ENCODE assay signal across 8 cellular contexts in genomic region chr10:100006241-100006886, GRCh38. TPM values are rescaled to one million over a fixed set of nuclear protein-coding genes. Genes with fewer than 3 reads are reported as not detected.
DNase-seq lines count a peak whose midpoint lies in the region; ATAC-seq and TF ChIP-seq lines count a peak whose summit lies in the region.

No MANE protein-coding gene starts in this region.

- H3K27ac Mint-ChIP-seq in CD4-positive, alpha-beta memory T cell: no peak overlapping the region

- H3K36me3 Mint-ChIP-seq in CD4-positive, alpha-beta memory T cell: peaks cover 0 to 2% of the 10 kb centered on the region in 2 donors

- H3K27ac ChIP-seq in brain microvascular endothelial cell (peak overlapping the region; percentile 79), muscle layer of colon (ENCODE audit: low read depth, low read length) (peak overlapping the region; percentile 41)
- H3K27ac ChIP-seq in CD4-positive, alpha-beta memory T cell (ENCODE audit: low read depth, low read length): no peak overlapping the region

- H3K4me3 ChIP-seq in brain microvascular endothelial cell (ENCODE audit: low read depth, low read length) (peak overlapping the region; percentile 38), muscle layer of colon (ENCODE audit: low read depth in 1 of 2, low read length in 2 of 2) (no peak overlapping the region)
- no peak overlapping the region for H3K4me3 ChIP-seq in CD4-positive, alpha-beta memory T cell (ENCODE audit: low read length in 2 of 2)

- H3K4me1 Mint-ChIP-seq in CD4-positive, alpha-beta memory T cell: peaks cover 17 to 43% (median 25%) of the 10 kb centered on the region in 4 donors

- no peaks in the 10 kb centered on the region for H3K9me3 Mint-ChIP-seq in CD4-positive, alpha-beta memory T cell

- no peak for TF ChIP-seq CTCF in brain microvascular endothelial cell (IDR thresholded peaks at IDR 0.05; ENCODE audit: low read depth, low read length, missing control alignments)

- H3K27me3 ChIP-seq in brain microvascular endothelial cell (replicated peaks) (no peaks in the 10 kb centered on the region), muscle layer of colon (ENCODE audit: control insufficient read depth in 1 of 2, insufficient read depth in 2 of 2, low read length in 2 of 2) (no peaks in the 10 kb centered on the region)
- no peaks in the 10 kb centered on the region for H3K27me3 ChIP-seq in CD4-positive, alpha-beta memory T cell (ENCODE audit: insufficient read depth, low read length)

- POLR2A ChIA-PET in CD4-positive, alpha-beta memory T cell (lab: Charles Lee; ENCODE audit: partially characterized antibody): no interaction called here

- peaks cover 56% of the 10 kb centered on the region for H3K4me1 ChIP-seq in muscle layer of colon (ENCODE audit: insufficient read depth, low read length)
- H3K4me1 ChIP-seq in CD4-positive, alpha-beta memory T cell (ENCODE audit: insufficient read depth, low read length): peaks cover 19% of the 10 kb centered on the region

- in situ Hi-C loops in G401 (cut with HindIII; ENCODE audit: low sequenced_read_pairs): no loop called here
- in situ Hi-C loops in brain microvascular endothelial cell (cut with HindIII; ENCODE audit: low pct_ligation_motif_present, low sequenced_read_pairs): no loop called here

- peak; percentile 21 for DNase-seq in G401 (ENCODE audit: low spot score)
- peak; percentile 77 for DNase-seq in LoVo (ENCODE audit: low spot score)
- peak; percentile 93 for DNase-seq in brain microvascular endothelial cell
- no peak for DNase-seq in germinal center (ENCODE audit: low spot score)
- DNase-seq in CD4-positive, alpha-beta memory T cell: no peak

- ATAC-seq in GM21390 (IDR thresholded peaks at IDR 0.05; ENCODE audit: unreplicated experiment) (no peak), HG03342 (IDR thresholded peaks at IDR 0.05; ENCODE audit: unreplicated experiment) (no peak)

- no peaks in the 10 kb centered on the region for H3K9me3 ChIP-seq in muscle layer of colon (ENCODE audit: low read length)
- no peaks in the 10 kb centered on the region for H3K9me3 ChIP-seq in CD4-positive, alpha-beta memory T cell (ENCODE audit: control insufficient read depth in 1 of 2, low read length in 2 of 2)

- peaks cover 0 to 3% of the 10 kb centered on the region in 2 donors for H3K27me3 Mint-ChIP-seq in CD4-positive, alpha-beta memory T cell

- H3K36me3 ChIP-seq in brain microvascular endothelial cell (replicated peaks) (no peaks in the 10 kb centered on the region), muscle layer of colon (ENCODE audit: insufficient read depth, low read length) (no peaks in the 10 kb centered on the region)
- no peaks in the 10 kb centered on the region for H3K36me3 ChIP-seq in CD4-positive, alpha-beta memory T cell (ENCODE audit: insufficient read depth, low read length)

- H3K9ac ChIP-seq in muscle layer of colon (ENCODE audit: low read length): no peak overlapping the region

- CTCF ChIA-PET in CD4-positive, alpha-beta memory T cell (lab: Charles Lee; ENCODE audit: partially characterized antibody): interaction anchor here (0.9 to 7.9 kb wide), 2 partner anchors 42 to 161 kb away, joined by 3 to 62 read pairs; no protein-coding TSS in a partner anchor

- no peak overlapping the region for H3K4me3 Mint-ChIP-seq in CD4-positive, alpha-beta memory T cell

- intact Hi-C loops in CD4-positive, alpha-beta memory T cell (cut with micrococcal nuclease): loop anchor here (5.0 kb wide), 1 partner anchor 274 kb away; the partner anchor contains the start of genes COX15 and CUTC

RNA-seq across cellular contexts. Expression of gene DNMBP, which starts 3.4 kb away (rescaled TPM):
- total RNA-seq in G401 (2014; rRNA removed; shearing (Covaris generic)): 13.0 and 17.7 TPM in 2 replicates
- total RNA-seq in CD4-positive, alpha-beta memory T cell: 1 to 10 TPM; 3.8 to 4.0 TPM
- 1 to 10 TPM in 1 of 2 donors, not detected in 1; 1.4 TPM for polyA plus RNA-seq in CD4-positive, alpha-beta memory T cell

Comparison
In these comparisons a context has a peak if more than half of its experiments do, and no peak if none do; other contexts are left out.
1. DNase-seq: peak in G401 (single experiment), LoVo (single experiment) and brain microvascular endothelial cell (single experiment); none in germinal center (single experiment) and CD4-positive, alpha-beta memory T cell (0 of 5).